In genomic region chr3:132536442-132537153, GRCh38 we compare ENCODE assay signal across 1 cellular context.
TF ChIP-seq lines count a peak whose summit lies in the region.

No MANE protein-coding gene starts in this region.

TF ChIP-seq in HCT116, 20 proteins besides CTCF, POLR2A, EP300 and RAD21 (continued from another document):
- TF ChIP-seq ELF1 (IDR thresholded peaks at IDR 0.05; ENCODE audit: borderline replicate concordance, low read depth) (no peak), CBX3 (IDR thresholded peaks at IDR 0.05; ENCODE audit: low read depth) (no peak), POLR2AphosphoS5 (IDR thresholded peaks at IDR 0.05; ENCODE audit: low read depth, low read length) (no peak), SRF (IDR thresholded peaks at IDR 0.05; ENCODE audit: low read depth) (no peak), EZH2 (IDR thresholded peaks at IDR 0.05) (no peak), YY1 (IDR thresholded peaks at IDR 0.05; ENCODE audit: extremely low read depth, insufficient replicate concordance, low read depth, low read length) (no peak), ZNF274 (IDR thresholded peaks at IDR 0.05; ENCODE audit: low read depth, low read length) (no peak), JUND (IDR thresholded peaks at IDR 0.05) (no peak), TCF7L2 (IDR thresholded peaks at IDR 0.05; ENCODE audit: borderline replicate concordance, extremely low read depth, insufficient read depth, insufficient read length) (no peak), FOSL1 (IDR thresholded peaks at IDR 0.05; ENCODE audit: low read depth) (no peak)
